Comparison of ENCODE assay signal across 2 cellular contexts in genomic region chr12:12720637-12721250, GRCh38.
TF ChIP-seq lines count a peak whose summit lies in the region.

No MANE protein-coding gene starts in this region.

TF ChIP-seq in K562, 482 proteins besides CTCF, POLR2A, EP300 and RAD21 (continued from another document):
- TF ChIP-seq, protein P1, sequence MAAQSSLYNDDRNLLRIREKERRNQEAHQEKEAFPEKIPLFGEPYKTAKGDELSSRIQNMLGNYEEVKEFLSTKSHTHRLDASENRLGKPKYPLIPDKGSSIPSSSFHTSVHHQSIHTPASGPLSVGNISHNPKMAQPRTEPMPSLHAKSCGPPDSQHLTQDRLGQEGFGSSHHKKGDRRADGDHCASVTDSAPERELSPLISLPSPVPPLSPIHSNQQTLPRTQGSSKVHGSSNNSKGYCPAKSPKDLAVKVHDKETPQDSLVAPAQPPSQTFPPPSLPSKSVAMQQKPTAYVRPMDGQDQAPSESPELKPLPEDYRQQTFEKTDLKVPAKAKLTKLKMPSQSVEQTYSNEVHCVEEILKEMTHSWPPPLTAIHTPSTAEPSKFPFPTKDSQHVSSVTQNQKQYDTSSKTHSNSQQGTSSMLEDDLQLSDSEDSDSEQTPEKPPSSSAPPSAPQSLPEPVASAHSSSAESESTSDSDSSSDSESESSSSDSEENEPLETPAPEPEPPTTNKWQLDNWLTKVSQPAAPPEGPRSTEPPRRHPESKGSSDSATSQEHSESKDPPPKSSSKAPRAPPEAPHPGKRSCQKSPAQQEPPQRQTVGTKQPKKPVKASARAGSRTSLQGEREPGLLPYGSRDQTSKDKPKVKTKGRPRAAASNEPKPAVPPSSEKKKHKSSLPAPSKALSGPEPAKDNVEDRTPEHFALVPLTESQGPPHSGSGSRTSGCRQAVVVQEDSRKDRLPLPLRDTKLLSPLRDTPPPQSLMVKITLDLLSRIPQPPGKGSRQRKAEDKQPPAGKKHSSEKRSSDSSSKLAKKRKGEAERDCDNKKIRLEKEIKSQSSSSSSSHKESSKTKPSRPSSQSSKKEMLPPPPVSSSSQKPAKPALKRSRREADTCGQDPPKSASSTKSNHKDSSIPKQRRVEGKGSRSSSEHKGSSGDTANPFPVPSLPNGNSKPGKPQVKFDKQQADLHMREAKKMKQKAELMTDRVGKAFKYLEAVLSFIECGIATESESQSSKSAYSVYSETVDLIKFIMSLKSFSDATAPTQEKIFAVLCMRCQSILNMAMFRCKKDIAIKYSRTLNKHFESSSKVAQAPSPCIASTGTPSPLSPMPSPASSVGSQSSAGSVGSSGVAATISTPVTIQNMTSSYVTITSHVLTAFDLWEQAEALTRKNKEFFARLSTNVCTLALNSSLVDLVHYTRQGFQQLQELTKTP (IDR thresholded peaks at IDR 0.05; ENCODE audit: low read depth in 1 of 2, partially characterized antibody in 2 of 2): peak in 1 of 2 experiments; percentile 35
- TF ChIP-seq, protein P2, sequence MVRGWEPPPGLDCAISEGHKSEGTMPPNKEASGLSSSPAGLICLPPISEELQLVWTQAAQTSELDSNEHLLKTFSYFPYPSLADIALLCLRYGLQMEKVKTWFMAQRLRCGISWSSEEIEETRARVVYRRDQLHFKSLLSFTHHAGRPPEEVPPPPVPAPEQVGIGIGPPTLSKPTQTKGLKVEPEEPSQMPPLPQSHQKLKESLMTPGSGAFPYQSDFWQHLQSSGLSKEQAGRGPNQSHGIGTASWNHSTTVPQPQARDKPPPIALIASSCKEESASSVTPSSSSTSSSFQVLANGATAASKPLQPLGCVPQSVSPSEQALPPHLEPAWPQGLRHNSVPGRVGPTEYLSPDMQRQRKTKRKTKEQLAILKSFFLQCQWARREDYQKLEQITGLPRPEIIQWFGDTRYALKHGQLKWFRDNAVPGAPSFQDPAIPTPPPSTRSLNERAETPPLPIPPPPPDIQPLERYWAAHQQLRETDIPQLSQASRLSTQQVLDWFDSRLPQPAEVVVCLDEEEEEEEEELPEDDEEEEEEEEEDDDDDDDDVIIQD (CRISPR knock-in tag; IDR thresholded peaks at IDR 0.05): no peak
- TF ChIP-seq, protein P3, sequence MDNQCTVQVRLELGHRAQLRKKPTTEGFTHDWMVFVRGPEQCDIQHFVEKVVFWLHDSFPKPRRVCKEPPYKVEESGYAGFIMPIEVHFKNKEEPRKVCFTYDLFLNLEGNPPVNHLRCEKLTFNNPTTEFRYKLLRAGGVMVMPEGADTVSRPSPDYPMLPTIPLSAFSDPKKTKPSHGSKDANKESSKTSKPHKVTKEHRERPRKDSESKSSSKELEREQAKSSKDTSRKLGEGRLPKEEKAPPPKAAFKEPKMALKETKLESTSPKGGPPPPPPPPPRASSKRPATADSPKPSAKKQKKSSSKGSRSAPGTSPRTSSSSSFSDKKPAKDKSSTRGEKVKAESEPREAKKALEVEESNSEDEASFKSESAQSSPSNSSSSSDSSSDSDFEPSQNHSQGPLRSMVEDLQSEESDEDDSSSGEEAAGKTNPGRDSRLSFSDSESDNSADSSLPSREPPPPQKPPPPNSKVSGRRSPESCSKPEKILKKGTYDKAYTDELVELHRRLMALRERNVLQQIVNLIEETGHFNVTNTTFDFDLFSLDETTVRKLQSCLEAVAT (IDR thresholded peaks at IDR 0.05): peak in 1 of 2 experiments; percentile 29; a peak in 2 of 4 replicates
- no peak for TF ChIP-seq NCOA2 (IDR thresholded peaks at IDR 0.05; ENCODE audit: partially characterized antibody in 2 of 2)
- TF ChIP-seq POLR2B (IDR thresholded peaks at IDR 0.05; ENCODE audit: low read depth, partially characterized antibody): peak; percentile 21

TF ChIP-seq in neural cell, 6 proteins besides CTCF, POLR2A, EP300 and RAD21 (continued from another document):
- TF ChIP-seq, protein P4, sequence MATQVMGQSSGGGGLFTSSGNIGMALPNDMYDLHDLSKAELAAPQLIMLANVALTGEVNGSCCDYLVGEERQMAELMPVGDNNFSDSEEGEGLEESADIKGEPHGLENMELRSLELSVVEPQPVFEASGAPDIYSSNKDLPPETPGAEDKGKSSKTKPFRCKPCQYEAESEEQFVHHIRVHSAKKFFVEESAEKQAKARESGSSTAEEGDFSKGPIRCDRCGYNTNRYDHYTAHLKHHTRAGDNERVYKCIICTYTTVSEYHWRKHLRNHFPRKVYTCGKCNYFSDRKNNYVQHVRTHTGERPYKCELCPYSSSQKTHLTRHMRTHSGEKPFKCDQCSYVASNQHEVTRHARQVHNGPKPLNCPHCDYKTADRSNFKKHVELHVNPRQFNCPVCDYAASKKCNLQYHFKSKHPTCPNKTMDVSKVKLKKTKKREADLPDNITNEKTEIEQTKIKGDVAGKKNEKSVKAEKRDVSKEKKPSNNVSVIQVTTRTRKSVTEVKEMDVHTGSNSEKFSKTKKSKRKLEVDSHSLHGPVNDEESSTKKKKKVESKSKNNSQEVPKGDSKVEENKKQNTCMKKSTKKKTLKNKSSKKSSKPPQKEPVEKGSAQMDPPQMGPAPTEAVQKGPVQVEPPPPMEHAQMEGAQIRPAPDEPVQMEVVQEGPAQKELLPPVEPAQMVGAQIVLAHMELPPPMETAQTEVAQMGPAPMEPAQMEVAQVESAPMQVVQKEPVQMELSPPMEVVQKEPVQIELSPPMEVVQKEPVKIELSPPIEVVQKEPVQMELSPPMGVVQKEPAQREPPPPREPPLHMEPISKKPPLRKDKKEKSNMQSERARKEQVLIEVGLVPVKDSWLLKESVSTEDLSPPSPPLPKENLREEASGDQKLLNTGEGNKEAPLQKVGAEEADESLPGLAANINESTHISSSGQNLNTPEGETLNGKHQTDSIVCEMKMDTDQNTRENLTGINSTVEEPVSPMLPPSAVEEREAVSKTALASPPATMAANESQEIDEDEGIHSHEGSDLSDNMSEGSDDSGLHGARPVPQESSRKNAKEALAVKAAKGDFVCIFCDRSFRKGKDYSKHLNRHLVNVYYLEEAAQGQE (IDR thresholded peaks at IDR 0.05; ENCODE audit: borderline replicate concordance): no peak
TF ChIP-seq in neural cell: peak in this region for 0.
